ENCODE assay signal across 1 cellular context in genomic region chr11:44575288-44575672, GRCh38.
TF ChIP-seq lines count a peak whose summit lies in the region.

No MANE protein-coding gene starts in this region.

TF ChIP-seq in IMR-90, 13 proteins besides CTCF, POLR2A, EP300 and RAD21 (continued from another document):
- TF ChIP-seq, protein P1, sequence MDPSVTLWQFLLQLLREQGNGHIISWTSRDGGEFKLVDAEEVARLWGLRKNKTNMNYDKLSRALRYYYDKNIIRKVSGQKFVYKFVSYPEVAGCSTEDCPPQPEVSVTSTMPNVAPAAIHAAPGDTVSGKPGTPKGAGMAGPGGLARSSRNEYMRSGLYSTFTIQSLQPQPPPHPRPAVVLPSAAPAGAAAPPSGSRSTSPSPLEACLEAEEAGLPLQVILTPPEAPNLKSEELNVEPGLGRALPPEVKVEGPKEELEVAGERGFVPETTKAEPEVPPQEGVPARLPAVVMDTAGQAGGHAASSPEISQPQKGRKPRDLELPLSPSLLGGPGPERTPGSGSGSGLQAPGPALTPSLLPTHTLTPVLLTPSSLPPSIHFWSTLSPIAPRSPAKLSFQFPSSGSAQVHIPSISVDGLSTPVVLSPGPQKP (IDR thresholded peaks at IDR 0.05; ENCODE audit: borderline replicate concordance, low read depth, low read length), result no peak
- TF ChIP-seq CEBPB (IDR thresholded peaks at IDR 0.05; ENCODE audit: low read depth, low read length), result peak; percentile 73
- no peak for TF ChIP-seq RFX5 (IDR thresholded peaks at IDR 0.05; ENCODE audit: low read depth, low read length)
- peak; percentile 67 for TF ChIP-seq FOS (IDR thresholded peaks at IDR 0.05; ENCODE audit: low read depth, low read length)
- no peak for TF ChIP-seq RCOR1 (IDR thresholded peaks at IDR 0.05; ENCODE audit: insufficient replicate concordance, low read length)
- no peak for TF ChIP-seq USF2 (IDR thresholded peaks at IDR 0.05; ENCODE audit: low read depth, low read length)
- no peak for TF ChIP-seq MAFK (IDR thresholded peaks at IDR 0.05; ENCODE audit: low read depth, low read length)
- no peak for TF ChIP-seq SMC3 (IDR thresholded peaks at IDR 0.05; ENCODE audit: low read depth, low read length)
- TF ChIP-seq BHLHE40 (IDR thresholded peaks at IDR 0.05; ENCODE audit: low read depth, low read length), result 0 out of 2 replicates have a peak, but pooled peaks have one; percentile 24
- TF ChIP-seq MAZ (IDR thresholded peaks at IDR 0.05; ENCODE audit: borderline replicate concordance, low read depth, low read length), result peak; percentile 41
- no peak for TF ChIP-seq MXI1 (IDR thresholded peaks at IDR 0.05; ENCODE audit: borderline replicate concordance, low read depth, low read length)
